8 cellular contexts compared by ENCODE assay signal in the genomic region with DNA sequence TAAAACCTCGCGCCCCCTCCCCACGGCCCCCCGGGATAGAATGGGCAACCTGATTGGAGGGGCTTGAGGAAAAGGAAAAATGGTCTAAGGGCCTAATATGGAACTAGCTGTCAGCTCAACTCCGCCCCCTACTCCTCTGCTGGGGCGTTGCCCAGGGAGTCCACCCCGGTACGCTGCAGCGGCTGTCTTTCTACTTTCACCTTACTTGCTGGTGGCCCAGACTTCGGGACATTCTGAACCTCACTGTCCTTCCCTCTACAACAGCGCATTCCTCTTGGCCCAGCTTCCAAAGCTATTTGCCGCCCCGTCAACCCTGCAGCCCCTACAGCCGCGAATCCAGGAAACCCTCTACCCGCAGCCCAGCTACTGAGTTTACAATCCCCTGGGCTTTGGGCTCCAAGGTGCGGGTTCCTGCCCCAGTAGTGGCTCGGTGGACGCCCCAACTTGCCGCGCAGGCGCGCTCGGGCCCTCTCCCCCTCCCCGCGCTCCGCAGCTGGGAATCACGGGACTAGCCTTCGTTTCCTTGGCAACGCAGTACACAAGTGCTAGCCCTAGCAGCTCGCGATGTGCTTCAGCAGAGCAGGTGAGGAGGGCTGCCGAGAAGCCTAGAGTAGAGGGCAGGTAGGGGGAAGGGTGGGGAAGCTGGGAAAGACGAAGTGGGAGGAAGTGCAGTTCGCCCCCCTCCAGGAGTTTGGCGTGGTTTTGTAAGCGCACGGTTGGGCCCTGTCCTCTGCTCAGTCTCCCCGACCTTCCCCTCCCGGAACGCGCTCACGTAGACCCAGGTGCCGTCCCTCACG. TPM values are rescaled to one million over a fixed set of nuclear protein-coding genes. Genes with fewer than 3 reads are reported as not detected.
DNase-seq lines count a peak whose midpoint lies in the region; ATAC-seq and TF ChIP-seq lines count a peak whose summit lies in the region.

No MANE protein-coding gene starts in this region.

- TF ChIP-seq CTCF in GM10266 (IDR thresholded peaks at IDR 0.05; ENCODE audit: control insufficient read depth, insufficient read depth, low read depth, missing control alignments), result peak; percentile 48
- peak in 1 of 2 donors; percentile 30 for TF ChIP-seq CTCF in right atrium auricular region (IDR thresholded peaks at IDR 0.05)
- peak in 2 of 4 experiments; percentile 3 to 22 for TF ChIP-seq CTCF in prostate gland (IDR thresholded peaks at IDR 0.05)

- H3K4me3 ChIP-seq in right atrium auricular region, result peak overlapping the region; percentile 57 to 65
- H3K4me3 ChIP-seq in prostate gland, result peak overlapping the region; percentile 51
- H3K4me3 ChIP-seq in urinary bladder (ENCODE audit: low read depth, low read length), result peak overlapping the region; percentile 41

- TF ChIP-seq POLR2A in prostate gland (IDR thresholded peaks at IDR 0.05), result peak; percentile 46

- DNase-seq in GM10266 (ENCODE audit: extremely low spot score) (peak; percentile 89), NCI-H1105 treated with DMSO at 0.1 percent for 48 hours (lab: John Stamatoyannopoulos, UW) (peak; percentile 96), SW480 (ENCODE audit: low spot score) (peak; percentile 74), amniotic epithelial cell (ENCODE audit: low read depth) (peak; percentile 74), right atrium auricular region (ENCODE audit: low spot score) (peak; percentile 85), prostate gland (ENCODE audit: low spot score) (peak; percentile 87)

- H3K9me3 ChIP-seq in right atrium auricular region (no peaks in the 10 kb centered on the region), prostate gland (no peaks in the 10 kb centered on the region)

- no peaks in the 10 kb centered on the region for H3K27me3 ChIP-seq in right atrium auricular region
- H3K27me3 ChIP-seq in prostate gland (replicated peaks; ENCODE audit: insufficient read depth), result no peaks in the 10 kb centered on the region

- H3K4me1 ChIP-seq in right atrium auricular region, result no peaks in the 10 kb centered on the region
- H3K4me1 ChIP-seq in prostate gland (replicated peaks), result no peaks in the 10 kb centered on the region
- H3K4me1 ChIP-seq in urinary bladder (ENCODE audit: insufficient read depth), result no peaks in the 10 kb centered on the region

- 2% methylated on average over 38 of the region's 45 CpGs for WGBS in prostate gland
- 1% methylated on average over 45 of the region's 45 CpGs for WGBS in urinary bladder

- H3K36me3 ChIP-seq in right atrium auricular region (no peaks in the 10 kb centered on the region), prostate gland (no peaks in the 10 kb centered on the region), urinary bladder (ENCODE audit: insufficient read depth) (peaks cover 2% of the 10 kb centered on the region)

- intact Hi-C loops in prostate gland (cut with DNase I), result loop anchor here (5.0 kb wide), 1 partner anchor 124 kb away; no protein-coding TSS in a partner anchor

- H3K27ac ChIP-seq in right atrium auricular region (peak overlapping the region; percentile 87 to 88), prostate gland (peak overlapping the region; percentile 86 to 91), urinary bladder (ENCODE audit: low read depth) (peak overlapping the region; percentile 73)

- peak; percentile 97 for ATAC-seq in HG02623 (IDR thresholded peaks at IDR 0.05; ENCODE audit: unreplicated experiment)

RNA-seq across cellular contexts. Expression of gene CHIA, which starts 55.6 kb away (rescaled TPM):
- total RNA-seq in right atrium auricular region, result not detected
- not detected for total RNA-seq in prostate gland
- total RNA-seq in urinary bladder, result not detected
- not detected for polyA plus RNA-seq in urinary bladder

Comparison
In these comparisons a context has a peak if more than half of its experiments do, and no peak if none do; other contexts are left out.
1. Peak in every context shown above with its lines: DNase-seq, ATAC-seq, H3K4me3 ChIP-seq and H3K27ac ChIP-seq.